Comparison of ENCODE assay signal across 20 cellular contexts in genomic region chr2:32012872-32013271, GRCh38. TPM values are rescaled to one million over a fixed set of nuclear protein-coding genes. Genes with fewer than 3 reads are reported as not detected.
A peak's percentile ranks its signal among the peaks of the same experiment; 100 is the strongest.
DNase-seq lines count a peak whose midpoint lies in the region; ATAC-seq, FAIRE-seq and TF ChIP-seq lines count a peak whose summit lies in the region.
"Had no signal": no experiment of that assay in that cellular context is flagged by ENCODE, and none has a peak within 500 bp of the region (broad histone marks: within the 10 kb centered on the region; RNA-seq: fewer than 3 reads in every experiment).

No MANE protein-coding gene starts in this region.

- in situ Hi-C loops in GM12878 (cut with MboI): no loop called here

- H3K4me1 ChIP-seq in CD8-positive, alpha-beta T cell (ENCODE audit: insufficient read depth, low read length): peaks cover 12% of the 10 kb centered on the region
- peaks cover 10% of the 10 kb centered on the region; the same call in 1 of the 2 replicates for H3K4me1 ChIP-seq in GM12878 (ENCODE audit: control insufficient read depth, insufficient read depth, low read length)

- H3K9me3 ChIP-seq in CD8-positive, alpha-beta T cell (ENCODE audit: low read length): no peaks in the 10 kb centered on the region
- H3K9me3 ChIP-seq in GM12878 (replicated peaks; ENCODE audit: control insufficient read depth, insufficient read depth, low read length): no peaks in the 10 kb centered on the region
- H3K9me3 ChIP-seq: SJSA1 had no signal

- no peaks in the 10 kb centered on the region for H3K9me3 Mint-ChIP-seq in T-helper 1 cell treated with Interleukin-12 subunit alpha and Interleukin-12 subunit beta and Interleukin-4 antibody, amounts not matched to agents 30 μg/mL and 1 μg/mL, for 36 hours
- H3K9me3 Mint-ChIP-seq in CD8-positive, alpha-beta T cell: no peaks in the 10 kb centered on the region
- H3K9me3 Mint-ChIP-seq in natural killer cell treated with Interleukin-12 subunit alpha and Interleukin-12 subunit beta and Interleukin-15 and Interleukin-18, amount 100 ng/mL, for 72 hours: no peaks in the 10 kb centered on the region
- H3K9me3 Mint-ChIP-seq: central memory CD8-positive, alpha-beta T cell; stimulated activated effector memory CD8-positive, alpha-beta T cell treated with anti-CD3 and anti-CD28 coated beads, Interleukin-12 subunit alpha, Interleukin-12 subunit beta, amount 100 ng/mL, for 72 hours had no signal

- H3K27me3 ChIP-seq in CD8-positive, alpha-beta T cell (ENCODE audit: insufficient read depth, low read length): no peaks in the 10 kb centered on the region
- H3K27me3 ChIP-seq in GM12878 (replicated peaks in 1 of 2; ENCODE audit: control insufficient read depth in 2 of 2, insufficient read depth in 2 of 2, low read length in 1 of 2): no peaks in the 10 kb centered on the region
- H3K27me3 ChIP-seq: SJSA1 had no signal

- no peaks in the 10 kb centered on the region for H4K20me1 ChIP-seq in GM12878 (ENCODE audit: control insufficient read depth, insufficient read depth)

- no peak for TF ChIP-seq EP300 in GM12878 (IDR thresholded peaks at IDR 0.05; ENCODE audit: borderline replicate concordance in 1 of 2, control insufficient read depth in 1 of 2, low read depth in 2 of 2, low read length in 2 of 2)

- TF ChIP-seq CTCF in CD8-positive, alpha-beta T cell (IDR thresholded peaks at IDR 0.05): no peak
- no peak for TF ChIP-seq CTCF in GM12878 (IDR thresholded peaks at IDR 0.05 in 2 of 3, conservative IDR thresholded peaks at IDR 0.05 in 1 of 3; ENCODE audit: control insufficient read depth in 2 of 3, extremely low read depth in 1 of 3, insufficient read depth in 1 of 3, low read depth in 3 of 3, low read length in 3 of 3)

- peaks cover 23% of the 10 kb centered on the region for H3K79me2 ChIP-seq in GM12878 (ENCODE audit: control insufficient read depth, insufficient read depth, low read length)

- no peak overlapping the region for H3K4me3 Mint-ChIP-seq in T-helper 1 cell treated with Interleukin-12 subunit alpha and Interleukin-12 subunit beta and Interleukin-4 antibody, amounts not matched to agents 30 μg/mL and 1 μg/mL, for 36 hours
- no peak overlapping the region for H3K4me3 Mint-ChIP-seq in CD8-positive, alpha-beta T cell
- no peak overlapping the region for H3K4me3 Mint-ChIP-seq in natural killer cell treated with Interleukin-12 subunit alpha and Interleukin-12 subunit beta and Interleukin-15 and Interleukin-18, amount 100 ng/mL, for 72 hours
- H3K4me3 Mint-ChIP-seq: stimulated activated effector memory CD8-positive, alpha-beta T cell treated with anti-CD3 and anti-CD28 coated beads, Interleukin-12 subunit alpha, Interleukin-12 subunit beta, amount 100 ng/mL, for 72 hours had no signal

- CTCF ChIA-PET in CD8-positive, alpha-beta T cell (lab: Charles Lee): interaction anchor here (1.0 kb wide), 1 partner anchor 16 kb away, joined by 3 read pairs; no protein-coding TSS in a partner anchor
- CTCF ChIA-PET in GM12878 (lab: Yijun Ruan, JAX): interaction anchor here (0.7 to 1.8 kb wide), 8 partner anchors 13 to 125 kb away, joined by 3 to 9 read pairs (median 3); partner anchors contain the start of genes DPY30 and SPAST

- intact Hi-C loops in CD8-positive, alpha-beta T cell (cut with DNase I, micrococcal nuclease): loop anchor here in 1 of 2 experiments (10.0 kb wide), 1 partner anchor 262 kb away; the partner anchor contains the start of gene YIPF4
- intact Hi-C loops in GM12878 (cut with micrococcal nuclease; ENCODE audit: unreplicated experiment) (no loop called here), sciatic nerve (cut with DNase I) (no loop called here)

- no TSS peak for BruUV-seq in GM12878 (replicated peaks; lab: Mats Ljungman, UMichigan)

- RAD21 ChIA-PET in GM12878 (lab: Charles Lee; ENCODE audit: unreplicated experiment): interaction anchor here (0.6 to 2.3 kb wide), 8 partner anchors 9 to 1781 kb away, joined by 3 to 12 read pairs (median 3); partner anchors contain the start of gene DPY30

- DNase-seq in T-helper 1 cell: no peak
- no peak for DNase-seq in CD8-positive, alpha-beta T cell
- DNase-seq in GM12878 (ENCODE audit: low read depth, low spot score): no peak
- no peak for DNase-seq in natural killer cell treated with Interleukin-12 subunit alpha and Interleukin-12 subunit beta and Interleukin-15 and Interleukin-18, amount 100 ng/mL, for 72 hours (ENCODE audit: low spot score)
- no peak for DNase-seq in NCI-H446 (lab: John Stamatoyannopoulos, UW)
- DNase-seq in sciatic nerve (ENCODE audit: low spot score): no peak
- DNase-seq: activated effector memory CD4-positive, alpha-beta T cell treated with anti-CD3 and anti-CD28 coated beads, Interleukin-2, amount 50 U/mL, for 16 hours; anterior cingulate cortex; C1 segment of cervical spinal cord; NCI-H1436; NCI-H2171 treated with DMSO at 0.1 percent for 48 hours; NCI-H82; PC-9; trophoblast cell had no signal

- POLR2A ChIA-PET in CD8-positive, alpha-beta T cell (lab: Charles Lee): interaction anchor here (0.7 to 1.1 kb wide), 2 partner anchors 27 to 50 kb away, joined by 3 to 6 read pairs; partner anchors contain the start of genes DPY30 and SPAST
- POLR2A ChIA-PET in GM12878 (lab: Charles Lee): interaction anchor here (0.5 to 1.9 kb wide), 6 partner anchors 20 to 153 kb away, joined by 3 to 9 read pairs (median 6); partner anchors contain the start of genes DPY30, SLC30A6 and SPAST

- H3K9ac ChIP-seq in GM12878 (ENCODE audit: control insufficient read depth, insufficient read depth, low read length): no peak overlapping the region

- no peak overlapping the region for H3K4me2 ChIP-seq in GM12878 (ENCODE audit: control insufficient read depth, insufficient read depth)
- H3K4me2 ChIP-seq: PC-9 had no signal

- H3K36me3 Mint-ChIP-seq in T-helper 1 cell treated with Interleukin-12 subunit alpha and Interleukin-12 subunit beta and Interleukin-4 antibody, amounts not matched to agents 30 μg/mL and 1 μg/mL, for 36 hours (ENCODE audit: low read depth): peaks cover 6% of the 10 kb centered on the region
- H3K36me3 Mint-ChIP-seq in CD8-positive, alpha-beta T cell: peaks cover 16% of the 10 kb centered on the region
- H3K36me3 Mint-ChIP-seq in natural killer cell treated with Interleukin-12 subunit alpha and Interleukin-12 subunit beta and Interleukin-15 and Interleukin-18, amount 100 ng/mL, for 72 hours: no peaks in the 10 kb centered on the region

- peaks cover 24% of the 10 kb centered on the region for H3K4me1 Mint-ChIP-seq in T-helper 1 cell treated with Interleukin-12 subunit alpha and Interleukin-12 subunit beta and Interleukin-4 antibody, amounts not matched to agents 30 μg/mL and 1 μg/mL, for 36 hours (ENCODE audit: low read depth)
- peaks cover 26% of the 10 kb centered on the region for H3K4me1 Mint-ChIP-seq in CD8-positive, alpha-beta T cell (ENCODE audit: low read depth)
- peaks cover 19 to 29% of the 10 kb centered on the region in 2 donors for H3K4me1 Mint-ChIP-seq in natural killer cell treated with Interleukin-12 subunit alpha and Interleukin-12 subunit beta and Interleukin-15 and Interleukin-18, amount 100 ng/mL, for 72 hours (ENCODE audit: low read depth in 2 of 2)

- TF ChIP-seq RAD21 in GM12878 (IDR thresholded peaks at IDR 0.05; ENCODE audit: insufficient read depth, low read depth, low read length): no peak

- TF ChIP-seq POLR2A in GM12878 (IDR thresholded peaks at IDR 0.05; ENCODE audit: low read depth, low read length): no peak

- no peak for ATAC-seq in CD8-positive, alpha-beta T cell
- ATAC-seq in GM12878: no peak
- ATAC-seq in natural killer cell treated with Interleukin-12 subunit alpha and Interleukin-12 subunit beta and Interleukin-15 and Interleukin-18, amount 100 ng/mL, for 72 hours: no peak
- no peak for ATAC-seq in sciatic nerve
- no peak for ATAC-seq in GM18502 (IDR thresholded peaks at IDR 0.05; ENCODE audit: poor library complexity, unreplicated experiment)
- ATAC-seq: stimulated activated effector memory CD8-positive, alpha-beta T cell treated with anti-CD3 and anti-CD28 coated beads, Interleukin-12 subunit alpha, Interleukin-12 subunit beta, amount 100 ng/mL, for 72 hours had no signal

- H2AFZ ChIP-seq in GM12878 (ENCODE audit: control insufficient read depth, low read depth, low read length): no peak overlapping the region
- H2AFZ ChIP-seq: PC-9 had no signal

- H3K27me3 Mint-ChIP-seq in T-helper 1 cell treated with Interleukin-12 subunit alpha and Interleukin-12 subunit beta and Interleukin-4 antibody, amounts not matched to agents 30 μg/mL and 1 μg/mL, for 36 hours (ENCODE audit: low read depth): no peaks in the 10 kb centered on the region
- H3K27me3 Mint-ChIP-seq in CD8-positive, alpha-beta T cell (ENCODE audit: low read depth): no peaks in the 10 kb centered on the region
- H3K27me3 Mint-ChIP-seq in natural killer cell treated with Interleukin-12 subunit alpha and Interleukin-12 subunit beta and Interleukin-15 and Interleukin-18, amount 100 ng/mL, for 72 hours: no peaks in the 10 kb centered on the region
- H3K27me3 Mint-ChIP-seq: central memory CD8-positive, alpha-beta T cell had no signal

- H3K4me3 ChIP-seq in CD8-positive, alpha-beta T cell (ENCODE audit: low read depth, low read length): no peak overlapping the region
- no peak overlapping the region for H3K4me3 ChIP-seq in GM12878
- H3K4me3 ChIP-seq: PC-9, SJSA1 had no signal

- SMC1A ChIA-PET in GM12878 (lab: Charles Lee; ENCODE audit: uncharacterized antibody, unreplicated experiment): interaction anchor here (0.6 to 1.4 kb wide), 10 partner anchors 10 to 252 kb away, joined by 3 to 8 read pairs (median 3); partner anchors contain the start of genes DPY30 and NLRC4

- H3K36me3 ChIP-seq in CD8-positive, alpha-beta T cell (ENCODE audit: insufficient read depth, low read length): no peaks in the 10 kb centered on the region
- H3K36me3 ChIP-seq in GM12878 (ENCODE audit: control insufficient read depth in 2 of 2, insufficient read depth in 2 of 2, low read length in 1 of 2): no peaks in the 10 kb centered on the region

- peak overlapping the region; percentile 18 for H3K27ac Mint-ChIP-seq in T-helper 1 cell treated with Interleukin-12 subunit alpha and Interleukin-12 subunit beta and Interleukin-4 antibody, amounts not matched to agents 30 μg/mL and 1 μg/mL, for 36 hours
- H3K27ac Mint-ChIP-seq in CD8-positive, alpha-beta T cell: peak overlapping the region; percentile 7
- peak overlapping the region; percentile 93 to 96 for H3K27ac Mint-ChIP-seq in natural killer cell treated with Interleukin-12 subunit alpha and Interleukin-12 subunit beta and Interleukin-15 and Interleukin-18, amount 100 ng/mL, for 72 hours
- H3K27ac Mint-ChIP-seq: stimulated activated effector memory CD8-positive, alpha-beta T cell treated with anti-CD3 and anti-CD28 coated beads, Interleukin-12 subunit alpha, Interleukin-12 subunit beta, amount 100 ng/mL, for 72 hours had no signal

- 100% methylated on average over 1 of the region's 1 CpG for WGBS in GM12878 (ENCODE audit: insufficient coverage, insufficient replicate concordance, low lambda C conversion rate, missing lambda C conversion rate)

- H3K27ac ChIP-seq in CD8-positive, alpha-beta T cell (ENCODE audit: low read depth, low read length): no peak overlapping the region
- H3K27ac ChIP-seq in GM12878 (ENCODE audit: control insufficient read depth, insufficient read depth): no peak overlapping the region
- H3K27ac ChIP-seq: PC-9, SJSA1 had no signal

- no peak for FAIRE-seq in GM12878 (lab: Jason Lieb, UNC)
- FAIRE-seq: A204.1 had no signal

RNA-seq across cellular contexts. Expression of gene MEMO1, which starts 2.1 kb away (rescaled TPM):
- total RNA-seq in CD8-positive, alpha-beta T cell: 10 to 100 TPM; 32.7 to 34.5 TPM
- total RNA-seq in GM12878 (2013; cell fraction: nucleolus; rRNA removed): 61.0 and 68.9 TPM in 2 replicates
- total RNA-seq in GM12878 (2014; rRNA removed): 39.5 and 39.8 TPM in 2 replicates
- 62.6 and 66.1 TPM in 2 replicates for total RNA-seq in GM12878 (2014; rRNA removed; fragmentation: Illumina TruSeq; extraction: Trizol)
- total RNA-seq in GM12878 (2021): 66.7 and 68.4 TPM in 2 replicates
- polyA plus RNA-seq in GM12878 (2011; ENCODE audit: low read depth): 37.4 TPM
- 79.6 and 91.7 TPM in 2 replicates for polyA plus RNA-seq in GM12878 (2011; rRNA removed)
- polyA plus RNA-seq in GM12878 (2011; cell fraction: cytosol; rRNA removed): 37.9 and 50.4 TPM in 2 replicates
- polyA plus RNA-seq in GM12878 (2011; cell fraction: nucleus; rRNA removed): 44.6 and 47.1 TPM in 2 replicates
- 42.1 and 51.1 TPM in 2 replicates for polyA plus RNA-seq in GM12878 (2012)
- 67.7 and 70.4 TPM in 2 replicates for polyA plus RNA-seq in GM12878 (2014; fragmentation: Illumina TruSeq; extraction: Trizol)
- 10 to 100 TPM; 73.9 to 99.1 TPM for polyA plus RNA-seq in GM12878 (2014; fragmentation: Nextera tagmentation; extraction: Ambion mirVana)
- polyA plus RNA-seq in GM12878 (2014; rRNA removed): 69.6 and 74.9 TPM in 2 replicates
- 10 to 100 TPM; 68.2 to 79.9 TPM for polyA plus RNA-seq in GM12878 (2016; fragmentation: Nextera tagmentation; extraction: Ambion mirVana)
- polyA minus RNA-seq in GM12878 (2011; rRNA and poly(A)+ RNA removed): 58.7 and 61.4 TPM in 2 replicates
- 21.1 and 23.0 TPM in 2 replicates for polyA minus RNA-seq in GM12878 (2011; cell fraction: cytosol; rRNA and poly(A)+ RNA removed)
- polyA minus RNA-seq in GM12878 (2011; cell fraction: nucleus; rRNA and poly(A)+ RNA removed): 24.7 and 40.9 TPM in 2 replicates
- 10 to 100 TPM; 68.1 to 69.1 TPM for total RNA-seq in natural killer cell treated with Interleukin-12 subunit alpha and Interleukin-12 subunit beta and Interleukin-15 and Interleukin-18, amount 100 ng/mL, for 72 hours
- total RNA-seq in sciatic nerve: 32.9 TPM

RNA-seq across cellular contexts. Expression of gene DPY30, which starts 26.7 kb away (rescaled TPM):
- 10 to 100 TPM in 1 of 2 experiments, 1 to 10 TPM in 1; 9.6 to 10.8 TPM for total RNA-seq in CD8-positive, alpha-beta T cell
- total RNA-seq in GM12878 (2013; cell fraction: nucleolus; rRNA removed): 15.5 and 23.9 TPM in 2 replicates
- total RNA-seq in GM12878 (2014; rRNA removed): 45.8 and 55.9 TPM in 2 replicates
- total RNA-seq in GM12878 (2014; rRNA removed; fragmentation: Illumina TruSeq; extraction: Trizol): 65.3 and 68.6 TPM in 2 replicates
- 50.3 and 55.9 TPM in 2 replicates for total RNA-seq in GM12878 (2021)
- polyA plus RNA-seq in GM12878 (2011; ENCODE audit: low read depth): 96.5 TPM
- polyA plus RNA-seq in GM12878 (2011; rRNA removed): 95.0 and 148 TPM in 2 replicates
- polyA plus RNA-seq in GM12878 (2011; cell fraction: cytosol; rRNA removed): 45.6 and 58.0 TPM in 2 replicates
- polyA plus RNA-seq in GM12878 (2011; cell fraction: nucleus; rRNA removed): 33.2 and 38.4 TPM in 2 replicates
- polyA plus RNA-seq in GM12878 (2012): 72.7 and 80.4 TPM in 2 replicates
- polyA plus RNA-seq in GM12878 (2014; fragmentation: Illumina TruSeq; extraction: Trizol): 83.4 and 103 TPM in 2 replicates
- 100 to 1,000 TPM; 287 to 307 TPM for polyA plus RNA-seq in GM12878 (2014; fragmentation: Nextera tagmentation; extraction: Ambion mirVana)
- 49.9 and 63.9 TPM in 2 replicates for polyA plus RNA-seq in GM12878 (2014; rRNA removed)
- 100 to 1,000 TPM; 149 to 161 TPM for polyA plus RNA-seq in GM12878 (2016; fragmentation: Nextera tagmentation; extraction: Ambion mirVana)
- 19.8 and 22.3 TPM in 2 replicates for polyA minus RNA-seq in GM12878 (2011; rRNA and poly(A)+ RNA removed)
- polyA minus RNA-seq in GM12878 (2011; cell fraction: cytosol; rRNA and poly(A)+ RNA removed): 11.8 and 13.4 TPM in 2 replicates
- 6.3 and 7.6 TPM in 2 replicates for polyA minus RNA-seq in GM12878 (2011; cell fraction: nucleus; rRNA and poly(A)+ RNA removed)
- total RNA-seq in natural killer cell treated with Interleukin-12 subunit alpha and Interleukin-12 subunit beta and Interleukin-15 and Interleukin-18, amount 100 ng/mL, for 72 hours: 10 to 100 TPM; 40.4 to 58.8 TPM
- 45.4 TPM for total RNA-seq in sciatic nerve

RNA-seq across cellular contexts. Expression of gene SPAST, which starts 50.5 kb away (rescaled TPM):
- total RNA-seq in CD8-positive, alpha-beta T cell: 1 to 10 TPM; 7.4 to 9.4 TPM
- total RNA-seq in GM12878 (2013; cell fraction: nucleolus; rRNA removed): 22.5 and 22.6 TPM in 2 replicates
- total RNA-seq in GM12878 (2014; rRNA removed) (14.3 and 16.9 TPM in 2 replicates), GM12878 (2014; rRNA removed; fragmentation: Illumina TruSeq; extraction: Trizol) (18.0 and 21.3 TPM in 2 replicates), GM12878 (2021) (13.9 and 16.0 TPM in 2 replicates), sciatic nerve (21.2 TPM)
- 2.9 TPM for polyA plus RNA-seq in GM12878 (2011; ENCODE audit: low read depth)
- polyA plus RNA-seq in GM12878 (2011; rRNA removed) (10.9 and 17.9 TPM in 2 replicates), GM12878 (2014; fragmentation: Illumina TruSeq; extraction: Trizol) (15.6 and 19.6 TPM in 2 replicates), GM12878 (2014; fragmentation: Nextera tagmentation; extraction: Ambion mirVana) (1 to 10 TPM; 4.3 to 8.4 TPM), GM12878 (2014; rRNA removed) (7.1 and 8.5 TPM in 2 replicates), GM12878 (2016; fragmentation: Nextera tagmentation; extraction: Ambion mirVana) (1 to 10 TPM; 7.7 to 9.1 TPM)
- polyA plus RNA-seq in GM12878 (2011; cell fraction: cytosol; rRNA removed): 5.1 and 6.2 TPM in 2 replicates
- polyA plus RNA-seq in GM12878 (2011; cell fraction: nucleus; rRNA removed): 2.6 and 5.1 TPM in 2 replicates
- 4.4 and 5.0 TPM in 2 replicates for polyA plus RNA-seq in GM12878 (2012)
- polyA minus RNA-seq in GM12878 (2011; rRNA and poly(A)+ RNA removed): 12.8 and 16.0 TPM in 2 replicates
- 9.6 and 9.8 TPM in 2 replicates for polyA minus RNA-seq in GM12878 (2011; cell fraction: cytosol; rRNA and poly(A)+ RNA removed)
- 8.2 and 13.7 TPM in 2 replicates for polyA minus RNA-seq in GM12878 (2011; cell fraction: nucleus; rRNA and poly(A)+ RNA removed)
- 10 to 100 TPM; 16.6 to 18.2 TPM for total RNA-seq in natural killer cell treated with Interleukin-12 subunit alpha and Interleukin-12 subunit beta and Interleukin-15 and Interleukin-18, amount 100 ng/mL, for 72 hours

Comparison
In these comparisons a context has a peak if more than half of its experiments do, and no peak if none do; other contexts are left out.
1. H3K27ac Mint-ChIP-seq: peak in every context shown above with its lines; median percentile 94 in natural killer cell treated with Interleukin-12 subunit alpha and Interleukin-12 subunit beta and Interleukin-15 and Interleukin-18, amount 100 ng/mL, for 72 hours; 18 in T-helper 1 cell treated with Interleukin-12 subunit alpha and Interleukin-12 subunit beta and Interleukin-4 antibody, amounts not matched to agents 30 μg/mL and 1 μg/mL, for 36 hours; 7 in CD8-positive, alpha-beta T cell.